Comparison of ENCODE assay signal across 13 cellular contexts in genomic region chr3:61808526-61808925, GRCh38.
DNase-seq lines count a peak whose midpoint lies in the region; FAIRE-seq and TF ChIP-seq lines count a peak whose summit lies in the region.
"Had no signal": no experiment of that assay in that cellular context is flagged by ENCODE, and none has a peak within 500 bp of the region (broad histone marks: within the 10 kb centered on the region; RNA-seq: fewer than 3 reads in every experiment).

No MANE protein-coding gene starts in this region.

- peak; percentile 43 for DNase-seq in NCI-H82 (lab: John Stamatoyannopoulos, UW)
- no peak for DNase-seq in NCI-H82 treated with DMSO at 0.1 percent for 48 hours (lab: John Stamatoyannopoulos, UW; ENCODE audit: unreplicated experiment)
- DNase-seq in glutamatergic neuron: no peak
- no peak for DNase-seq in nephron progenitor cell
- DNase-seq in uterus: peak; percentile 68 to 72
- DNase-seq in GDM1 (lab: John Stamatoyannopoulos, UW): no peak
- DNase-seq in NCI-H526 (lab: John Stamatoyannopoulos, UW): no peak
- no peak for DNase-seq in frontal cortex (ENCODE audit: low spot score in 2 of 2)
- DNase-seq: activated CD8-positive, alpha-beta memory T cell treated with anti-CD3 and anti-CD28 coated beads for 24 hours; NCI-H187 treated with DMSO at 0.1 percent for 48 hours; SHP77 treated with DMSO at 0.1 percent for 48 hours; stimulated activated naive CD8-positive, alpha-beta T cell treated with anti-CD3 and anti-CD28 coated beads, Interleukin-15, Interleukin-2, amounts not matched to agents 100 U/mL and 50 U/mL, for 24 hours had no signal

- H3K27me3 Mint-ChIP-seq in glutamatergic neuron (ENCODE audit: unreplicated experiment) (peaks cover 7% of the 10 kb centered on the region), nephron progenitor cell (ENCODE audit: low read depth, poor library complexity) (no peaks in the 10 kb centered on the region)

- H3K4me3 ChIP-seq in uterus: no peak overlapping the region

- no peaks in the 10 kb centered on the region for H3K36me3 ChIP-seq in uterus

- TF ChIP-seq CTCF in glutamatergic neuron (IDR thresholded peaks at IDR 0.05; ENCODE audit: partially characterized antibody, unreplicated experiment) (no peak), nephron progenitor cell (IDR thresholded peaks at IDR 0.05) (no peak), uterus (IDR thresholded peaks at IDR 0.05) (no peak)

- H3K4me1 ChIP-seq in uterus: peaks cover 0 to 16% of the 10 kb centered on the region in 2 donors

- FAIRE-seq in frontal cortex (lab: Jason Lieb, UNC): no peak
- FAIRE-seq: A204.1 had no signal

- TF ChIP-seq POLR2A in uterus (IDR thresholded peaks at IDR 0.05): no peak

- peaks cover 8% of the 10 kb centered on the region for H3K9me3 Mint-ChIP-seq in glutamatergic neuron (ENCODE audit: unreplicated experiment)
- H3K9me3 Mint-ChIP-seq in nephron progenitor cell: no peaks in the 10 kb centered on the region

- peaks cover 61% of the 10 kb centered on the region for H3K4me1 Mint-ChIP-seq in glutamatergic neuron (ENCODE audit: low read depth, unreplicated experiment)
- H3K4me1 Mint-ChIP-seq in nephron progenitor cell: peaks cover 66% of the 10 kb centered on the region

- peak overlapping the region; percentile 47 to 61 for H3K27ac ChIP-seq in uterus

- no peaks in the 10 kb centered on the region for H3K27me3 ChIP-seq in uterus

- no peaks in the 10 kb centered on the region for H3K9me3 ChIP-seq in uterus

- H3K27ac Mint-ChIP-seq in glutamatergic neuron (ENCODE audit: unreplicated experiment) (peak overlapping the region; percentile 94), nephron progenitor cell (peak overlapping the region; percentile 71)

- intact Hi-C loops in uterus (cut with DNase I; ENCODE audit: low total_unique reads): no loop called here

- H3K4me3 Mint-ChIP-seq in glutamatergic neuron (ENCODE audit: unreplicated experiment) (peak overlapping the region; percentile 55), nephron progenitor cell (no peak overlapping the region)

- H3K36me3 Mint-ChIP-seq in glutamatergic neuron (ENCODE audit: unreplicated experiment) (no peaks in the 10 kb centered on the region), nephron progenitor cell (ENCODE audit: low read depth) (no peaks in the 10 kb centered on the region)

Comparison
In these comparisons a context has a peak if more than half of its experiments do, and no peak if none do; other contexts are left out.
1. DNase-seq: peak in NCI-H82 (single experiment) and uterus (2 of 2); none in NCI-H82 treated with DMSO at 0.1 percent for 48 hours (single experiment), glutamatergic neuron (single experiment), nephron progenitor cell (single experiment), GDM1 (single experiment), NCI-H526 (0 of 2) and frontal cortex (0 of 2).